Comparison of ENCODE assay signal across 9 cellular contexts in the genomic region with DNA sequence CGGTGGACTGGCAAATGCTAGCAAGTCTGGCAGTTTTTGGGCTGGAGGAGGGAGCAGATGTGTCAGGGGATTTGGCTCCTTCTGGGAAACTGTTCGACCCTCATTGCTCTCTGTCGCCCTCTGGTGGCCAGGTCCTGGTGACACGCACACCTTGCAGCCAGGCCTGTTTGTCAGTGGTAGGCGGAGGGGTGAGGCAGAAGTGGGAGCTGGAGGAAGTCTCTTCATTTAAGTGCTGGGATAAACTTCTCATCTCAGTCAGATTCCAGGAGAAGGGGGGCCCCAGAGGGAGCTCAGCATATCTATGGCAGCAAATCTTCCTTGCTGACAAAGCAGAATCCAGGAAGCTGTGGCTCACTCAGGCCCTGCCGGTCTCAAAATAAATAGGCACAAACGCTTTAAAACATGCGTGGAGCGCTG.
A peak's percentile ranks its signal among the peaks of the same experiment; 100 is the strongest.
DNase-seq lines count a peak whose midpoint lies in the region; ATAC-seq, FAIRE-seq and TF ChIP-seq lines count a peak whose summit lies in the region.
"Had no signal": no experiment of that assay in that cellular context is flagged by ENCODE, and none has a peak within 500 bp of the region (broad histone marks: within the 10 kb centered on the region; RNA-seq: fewer than 3 reads in every experiment).

No MANE protein-coding gene starts in this region.

- DNase-seq in DMS153 treated with DMSO at 0.1 percent for 48 hours (lab: John Stamatoyannopoulos, UW; ENCODE audit: unreplicated experiment) (peak; percentile 3), DMS153 (lab: John Stamatoyannopoulos, UW) (no peak), NCI-H2029 (lab: John Stamatoyannopoulos, UW) (peak; percentile 62), WERI-Rb-1 (peak; percentile 83), mammary epithelial cell (peak; percentile 55), keratinocyte (ENCODE audit: low read depth, low spot score) (peak; percentile 13)
- peak; percentile 70 to 88 (median 81) for DNase-seq in stimulated activated CD4-positive, alpha-beta T cell treated with anti-CD3 and anti-CD28 coated beads, Interleukin-1b, Interleukin-23, amount 100 ng/mL, for 24 hours (ENCODE audit: low read depth in 4 of 4, low spot score in 1 of 4)

- no TSS peak for BruUV-seq in mammary epithelial cell (replicated peaks; lab: Mats Ljungman, UMichigan)

- no peaks in the 10 kb centered on the region for H3K36me3 ChIP-seq in WERI-Rb-1
- H3K36me3 ChIP-seq in mammary epithelial cell (ENCODE audit: insufficient read depth, low read length) = no peaks in the 10 kb centered on the region
- H3K36me3 ChIP-seq in keratinocyte (ENCODE audit: control insufficient read depth in 2 of 2, extremely low read depth in 1 of 2, insufficient read depth in 2 of 2, low read length in 2 of 2) = no peaks in the 10 kb centered on the region

- peak; percentile 98 for TF ChIP-seq CTCF in WERI-Rb-1 (IDR thresholded peaks at IDR 0.05; ENCODE audit: low read depth, low read length)
- TF ChIP-seq CTCF in mammary epithelial cell (conservative IDR thresholded peaks at IDR 0.05 in 1 of 2, IDR thresholded peaks at IDR 0.05 in 1 of 2; ENCODE audit: extremely low read depth in 1 of 2, insufficient read depth in 1 of 2, low read depth in 1 of 2, low read length in 2 of 2) = peak; percentile 92 to 95
- peak; percentile 94 to 99 (median 95) for TF ChIP-seq CTCF in keratinocyte (optimal IDR thresholded peaks at IDR 0.05 in 1 of 3, IDR thresholded peaks at IDR 0.05 in 1 of 3, conservative IDR thresholded peaks at IDR 0.05 in 1 of 3; ENCODE audit: extremely low read depth in 1 of 3, insufficient read depth in 2 of 3, low read length in 3 of 3)

- WGBS in mammary epithelial cell (ENCODE audit: low coverage, missing lambda C conversion rate) = 42% methylated on average over 9 of the region's 9 CpGs

- H3K79me2 ChIP-seq in mammary epithelial cell (ENCODE audit: insufficient read depth, low read length) (no peaks in the 10 kb centered on the region), keratinocyte (ENCODE audit: control insufficient read depth, insufficient read depth, low read length) (no peaks in the 10 kb centered on the region)

- H3K27ac ChIP-seq in WERI-Rb-1 (no peak overlapping the region), mammary epithelial cell (ENCODE audit: insufficient read depth, low read depth, low read length) (no peak overlapping the region), keratinocyte (ENCODE audit: control insufficient read depth, insufficient read depth, low read length) (no peak overlapping the region)

- no peak overlapping the region for H2AFZ ChIP-seq in mammary epithelial cell (ENCODE audit: low read depth, low read length)
- H2AFZ ChIP-seq in keratinocyte (ENCODE audit: control insufficient read depth, low read length) = no peak overlapping the region

- H3K9ac ChIP-seq in mammary epithelial cell (ENCODE audit: insufficient read depth, low read length) (no peak overlapping the region), keratinocyte (ENCODE audit: control insufficient read depth, extremely low read depth, insufficient read depth, low read length) (no peak overlapping the region)

- no peak overlapping the region for H3K4me3 ChIP-seq in WERI-Rb-1 (ENCODE audit: low read depth, low read length)
- no peak overlapping the region for H3K4me3 ChIP-seq in mammary epithelial cell (replicated peaks in 1 of 3; ENCODE audit: insufficient read depth in 1 of 3, low read depth in 2 of 3, low read length in 3 of 3)
- no peak overlapping the region for H3K4me3 ChIP-seq in keratinocyte (ENCODE audit: control insufficient read depth in 2 of 3, extremely low read depth in 1 of 3, insufficient read depth in 2 of 3, low read depth in 1 of 3, low read length in 3 of 3)

- H4K20me1 ChIP-seq in mammary epithelial cell (ENCODE audit: insufficient read depth, low read length) (no peaks in the 10 kb centered on the region), keratinocyte (ENCODE audit: control insufficient read depth, extremely low read depth, insufficient read depth, low read length) (no peaks in the 10 kb centered on the region)

- no peaks in the 10 kb centered on the region for H3K9me1 ChIP-seq in keratinocyte (ENCODE audit: control insufficient read depth, extremely low read depth, insufficient read depth, low read length)

- CTCF ChIA-PET in mammary epithelial cell (lab: Charles Lee; ENCODE audit: low non-redundant PET) = interaction anchor here (0.6 to 0.7 kb wide), 3 partner anchors 259 to 700 kb away, joined by 3 to 5 read pairs (median 3); no protein-coding TSS in a partner anchor

- peak; percentile 92 for FAIRE-seq in keratinocyte (lab: Jason Lieb, UNC)
- FAIRE-seq: A204.1 had no signal

- peak; percentile 88 for ATAC-seq in HG02938 (IDR thresholded peaks at IDR 0.05; ENCODE audit: unreplicated experiment)

- H3K9me3 ChIP-seq in WERI-Rb-1 (ENCODE audit: severe bottlenecking) = no peaks in the 10 kb centered on the region
- H3K9me3 ChIP-seq in mammary epithelial cell (replicated peaks; ENCODE audit: insufficient read depth, low read length) = no peaks in the 10 kb centered on the region
- H3K9me3 ChIP-seq in keratinocyte (ENCODE audit: control insufficient read depth, low read depth, low read length) = no peaks in the 10 kb centered on the region

- no peak overlapping the region for H3K4me2 ChIP-seq in mammary epithelial cell (ENCODE audit: insufficient read depth, low read depth, low read length)
- H3K4me2 ChIP-seq in keratinocyte (ENCODE audit: control insufficient read depth, extremely low read depth, insufficient read depth, low read depth, low read length) = no peak overlapping the region

- H3K4me1 ChIP-seq in mammary epithelial cell (ENCODE audit: insufficient read depth, low read length) (no peaks in the 10 kb centered on the region), keratinocyte (ENCODE audit: control insufficient read depth, extremely low read depth, insufficient read depth, low read length) (no peaks in the 10 kb centered on the region)

- dilution Hi-C loops in mammary epithelial cell (cut with HindIII; ENCODE audit: low sequenced_read_pairs) = no loop called here
- dilution Hi-C loops in keratinocyte (cut with MboI; ENCODE audit: extremely low pct_ligation_motif_present, low sequenced_read_pairs) = no loop called here

- in situ Hi-C loops in mammary epithelial cell (cut with MboI; ENCODE audit: low sequenced_read_pairs in 2 of 2) = loop anchor here in 1 of 2 donors (25.0 kb wide), 1 partner anchor 496 kb away; the partner anchor contains the start of gene SMIM15

- intact Hi-C loops in mammary epithelial cell (cut with micrococcal nuclease) = loop anchor here (1.0 to 5.0 kb wide), 6 partner anchors 159 to 700 kb away; no protein-coding TSS in a partner anchor

- H3K27me3 ChIP-seq in WERI-Rb-1 (ENCODE audit: insufficient read depth, low read depth, severe bottlenecking) (no peaks in the 10 kb centered on the region), mammary epithelial cell (ENCODE audit: insufficient read depth, low read length) (no peaks in the 10 kb centered on the region), keratinocyte (ENCODE audit: control insufficient read depth, extremely low read depth, insufficient read depth, low read length) (no peaks in the 10 kb centered on the region)
